ENCODE assay signal across 8 cellular contexts in the genomic region with DNA sequence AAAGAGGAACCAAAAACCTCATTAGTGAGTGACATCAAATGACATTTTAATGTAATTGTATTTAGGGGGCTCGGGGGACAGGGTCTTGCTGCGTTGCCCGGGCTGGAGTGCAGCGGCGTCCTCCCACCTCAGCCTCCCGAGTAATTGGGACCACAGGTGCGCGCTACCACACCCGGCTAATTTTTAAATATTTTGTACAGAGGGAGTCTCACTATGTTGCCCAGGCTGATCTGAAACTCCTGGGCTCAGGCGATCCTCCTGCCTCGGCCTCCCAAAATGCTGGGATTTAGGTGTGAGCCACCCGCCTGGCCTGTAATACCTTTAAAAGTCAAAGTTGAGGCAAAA. TPM values are rescaled to one million over a fixed set of nuclear protein-coding genes. Genes with fewer than 3 reads are reported as not detected.
A peak's percentile ranks its signal among the peaks of the same experiment; 100 is the strongest.
DNase-seq lines count a peak whose midpoint lies in the region; ATAC-seq, FAIRE-seq and TF ChIP-seq lines count a peak whose summit lies in the region.

No MANE protein-coding gene starts in this region.

- 0 out of 2 replicates have a peak, but pooled peaks cover 5% of the 10 kb centered on the region for H4K20me1 ChIP-seq in OCI-LY3 (ENCODE audit: insufficient read depth, low read length)

- peak overlapping the region; percentile 43; the same call in 1 of the 2 replicates for H2AFZ ChIP-seq in OCI-LY3 (ENCODE audit: low read depth, low read length)

- H3K4me1 ChIP-seq in CD8-positive, alpha-beta T cell (ENCODE audit: insufficient read depth, low read length): peaks cover 21% of the 10 kb centered on the region
- H3K4me1 ChIP-seq in OCI-LY3 (ENCODE audit: low read length): peaks cover 20% of the 10 kb centered on the region
- H3K4me1 ChIP-seq in pancreas: peaks cover 0 to 5% (median 0%) of the 10 kb centered on the region in 3 donors

- H3K27me3 ChIP-seq in CD8-positive, alpha-beta T cell (ENCODE audit: insufficient read depth, low read length): no peaks in the 10 kb centered on the region
- H3K27me3 ChIP-seq in OCI-LY3 (ENCODE audit: low read depth, low read length) (no peaks in the 10 kb centered on the region), pancreas (no peaks in the 10 kb centered on the region)

- peaks cover 37% of the 10 kb centered on the region for H3K36me3 Mint-ChIP-seq in CD8-positive, alpha-beta T cell

- CTCF ChIA-PET in CD8-positive, alpha-beta T cell (lab: Charles Lee): interaction anchor here (1.6 kb wide), 1 partner anchor 42 kb away, joined by 4 read pairs; no protein-coding TSS in a partner anchor

- intact Hi-C loops in CD8-positive, alpha-beta T cell (cut with DNase I, micrococcal nuclease): no loop called here
- intact Hi-C loops in pancreas (cut with DNase I): no loop called here

- no peaks in the 10 kb centered on the region for H3K27me3 Mint-ChIP-seq in CD8-positive, alpha-beta T cell (ENCODE audit: low read depth)

- no peak for ATAC-seq in CD8-positive, alpha-beta T cell
- ATAC-seq in pancreas (no peak), HG02938 (IDR thresholded peaks at IDR 0.05; ENCODE audit: unreplicated experiment) (no peak), GM21576 (IDR thresholded peaks at IDR 0.05; ENCODE audit: unreplicated experiment) (no peak)

- H3K4me2 ChIP-seq in OCI-LY3 (ENCODE audit: low read length): peak overlapping the region; percentile 80

- TF ChIP-seq CTCF in CD8-positive, alpha-beta T cell (IDR thresholded peaks at IDR 0.05): no peak
- TF ChIP-seq CTCF in OCI-LY3 (IDR thresholded peaks at IDR 0.05; ENCODE audit: low read depth, low read length) (no peak), epithelial cell of esophagus (IDR thresholded peaks at IDR 0.05; ENCODE audit: insufficient read depth, low read depth, low read length, missing control alignments) (no peak), pancreas (IDR thresholded peaks at IDR 0.05) (no peak)

- peaks cover 54% of the 10 kb centered on the region for H3K79me2 ChIP-seq in OCI-LY3 (ENCODE audit: low read length)

- peak overlapping the region; percentile 98 for H3K4me3 ChIP-seq in CD8-positive, alpha-beta T cell (ENCODE audit: low read depth, low read length)
- H3K4me3 ChIP-seq in OCI-LY3 (ENCODE audit: low read length): peak overlapping the region; percentile 84
- peak overlapping the region; percentile 81 for H3K4me3 ChIP-seq in epithelial cell of esophagus (ENCODE audit: low read length)
- H3K4me3 ChIP-seq in pancreas: peak overlapping the region; percentile 42 to 93 (median 72)

- FAIRE-seq in pancreas (lab: Jason Lieb, UNC): no peak

- no peaks in the 10 kb centered on the region for H3K9me3 Mint-ChIP-seq in CD8-positive, alpha-beta T cell

- POLR2A ChIA-PET in CD8-positive, alpha-beta T cell (lab: Charles Lee): interaction anchor here (2.0 kb wide), 1 partner anchor 15 kb away, joined by 7 read pairs; no protein-coding TSS in a partner anchor

- 39 to 46% methylated on average over 12 of the region's 12 CpGs for WGBS in pancreas, 2 donors

- DNase-seq in CD8-positive, alpha-beta T cell: no peak
- DNase-seq in epithelial cell of esophagus (ENCODE audit: low read depth) (no peak), pancreas (no peak), EL (no peak), dermis blood vessel endothelial cell (no peak)

- H3K4me1 Mint-ChIP-seq in CD8-positive, alpha-beta T cell (ENCODE audit: low read depth): peaks cover 28% of the 10 kb centered on the region

- peak overlapping the region; percentile 93 for H3K9ac ChIP-seq in OCI-LY3 (ENCODE audit: low read length)

- H3K9me3 ChIP-seq in CD8-positive, alpha-beta T cell (ENCODE audit: low read length): no peaks in the 10 kb centered on the region
- no peaks in the 10 kb centered on the region for H3K9me3 ChIP-seq in OCI-LY3 (ENCODE audit: insufficient read depth, low read length)
- H3K9me3 ChIP-seq in pancreas: no peaks in the 10 kb centered on the region

- peaks cover 8% of the 10 kb centered on the region for H3K36me3 ChIP-seq in CD8-positive, alpha-beta T cell (ENCODE audit: insufficient read depth, low read length)
- H3K36me3 ChIP-seq in OCI-LY3 (replicated peaks; ENCODE audit: low read depth, low read length) (peaks cover 51% of the 10 kb centered on the region), pancreas (peaks cover 0 to 9% (median 0%) of the 10 kb centered on the region in 3 donors)

- peak overlapping the region; percentile 97 for H3K4me3 Mint-ChIP-seq in CD8-positive, alpha-beta T cell

- H3K27ac Mint-ChIP-seq in CD8-positive, alpha-beta T cell: no peak overlapping the region

- peak overlapping the region; percentile 48 for H3K27ac ChIP-seq in CD8-positive, alpha-beta T cell (ENCODE audit: low read depth, low read length)
- H3K27ac ChIP-seq in OCI-LY3 (ENCODE audit: low read length): peak overlapping the region; percentile 67
- no peak overlapping the region for H3K27ac ChIP-seq in pancreas

RNA-seq across cellular contexts. Expression of gene SNRNP25, which starts 0.6 kb away (rescaled TPM):
- total RNA-seq in CD8-positive, alpha-beta T cell: 1 to 10 TPM; 4.9 to 5.4 TPM
- total RNA-seq in pancreas (1 to 10 TPM; 6.8 to 9.2 (median 7.8) TPM), dermis blood vessel endothelial cell (17.9 and 25.9 TPM in 2 replicates)
- polyA plus RNA-seq in pancreas: 10 to 100 TPM; 17.1 to 17.3 TPM

RNA-seq across cellular contexts. Expression of gene POLR3K, which starts 0.8 kb away (rescaled TPM):
- total RNA-seq in CD8-positive, alpha-beta T cell: 1 to 10 TPM; 4.6 to 5.5 TPM
- total RNA-seq in pancreas (1 to 10 TPM; 2.8 to 4.7 (median 4.1) TPM), dermis blood vessel endothelial cell (6.3 and 6.6 TPM in 2 replicates)
- 1 to 10 TPM; 4.1 to 5.3 TPM for polyA plus RNA-seq in pancreas

RNA-seq across cellular contexts. Expression of gene RHBDF1, which starts 18.2 kb away (rescaled TPM):
- under 1 TPM; 0.22 to 0.92 TPM for total RNA-seq in CD8-positive, alpha-beta T cell
- total RNA-seq in pancreas: 10 to 100 TPM in 5 of 6 donors, 1 to 10 TPM in 1; 7.3 to 24.0 (median 11.2) TPM
- 10 to 100 TPM; 54.1 to 56.3 TPM for polyA plus RNA-seq in pancreas
- 30.1 and 32.1 TPM in 2 replicates for total RNA-seq in dermis blood vessel endothelial cell

RNA-seq across cellular contexts. Expression of gene MPG, which starts 23.8 kb away (rescaled TPM):
- total RNA-seq in CD8-positive, alpha-beta T cell: 10 to 100 TPM; 12.3 to 13.0 TPM
- total RNA-seq in pancreas (10 to 100 TPM; 19.2 to 28.3 (median 24.4) TPM), dermis blood vessel endothelial cell (121 and 199 TPM in 2 replicates)
- 10 to 100 TPM; 48.4 to 62.5 TPM for polyA plus RNA-seq in pancreas

Comparison
In these comparisons a context has a peak if more than half of its experiments do, and no peak if none do; other contexts are left out.
1. H3K27ac ChIP-seq: peak in CD8-positive, alpha-beta T cell (single experiment) and OCI-LY3 (single experiment); none in pancreas (0 of 4).
2. RNA of gene RHBDF1, which starts 18.2 kb away (total RNA-seq): 30.1 to 32.1 TPM in dermis blood vessel endothelial cell and 7.3 to 24.0 TPM in pancreas; 0.22 to 0.92 TPM in CD8-positive, alpha-beta T cell; every median in the first group is over 4 times any median in the second.
3. Peak in every context shown above with its lines, with median percentiles within 50 percentile points of each other: H3K4me3 ChIP-seq.